In genomic region chr6:112929661-112930060, GRCh38 we compare ENCODE assay signal across 3 cellular contexts.
TF ChIP-seq lines count a peak whose summit lies in the region.

No MANE protein-coding gene starts in this region.

TF ChIP-seq in SK-N-SH, 30 proteins besides CTCF, POLR2A, EP300 and RAD21:
- TF ChIP-seq MEF2A (IDR thresholded peaks at IDR 0.05; ENCODE audit: borderline replicate concordance, low read depth), result no peak
- no peak for TF ChIP-seq TAF1 (IDR thresholded peaks at IDR 0.05; ENCODE audit: borderline replicate concordance, low read depth, low read length)
- no peak for TF ChIP-seq EZH2phosphoT487 (IDR thresholded peaks at IDR 0.05; ENCODE audit: borderline replicate concordance, low read depth)

TF ChIP-seq in SK-N-SH treated with all-trans-retinoic acid at 6 μM for 48 hours, 23 proteins besides CTCF, POLR2A, EP300 and RAD21:
- TF ChIP-seq RARB (CRISPR knock-in tag; IDR thresholded peaks at IDR 0.05) (no peak), ZFP3 (CRISPR knock-in tag; IDR thresholded peaks at IDR 0.05) (no peak), POU6F1 (CRISPR knock-in tag; IDR thresholded peaks at IDR 0.05; ENCODE audit: borderline replicate concordance, low read depth) (no peak), OSR1 (CRISPR knock-in tag; IDR thresholded peaks at IDR 0.05) (no peak), TSHZ2 (CRISPR knock-in tag; IDR thresholded peaks at IDR 0.05) (no peak), PATZ1 (CRISPR knock-in tag; IDR thresholded peaks at IDR 0.05; ENCODE audit: borderline replicate concordance) (no peak), ZC3H10 (CRISPR knock-in tag; IDR thresholded peaks at IDR 0.05) (no peak), CSRNP3 (CRISPR knock-in tag; IDR thresholded peaks at IDR 0.05) (no peak), ESRRG (CRISPR knock-in tag; IDR thresholded peaks at IDR 0.05) (no peak), PPARA (CRISPR knock-in tag; IDR thresholded peaks at IDR 0.05; ENCODE audit: borderline replicate concordance) (no peak), ISL1 (CRISPR knock-in tag; IDR thresholded peaks at IDR 0.05) (no peak), TOX (CRISPR knock-in tag; IDR thresholded peaks at IDR 0.05; ENCODE audit: borderline replicate concordance) (no peak), ZNF565 (CRISPR knock-in tag; conservative IDR thresholded peaks at IDR 0.05; ENCODE audit: low read depth) (no peak), ZNF8 (CRISPR knock-in tag; IDR thresholded peaks at IDR 0.05) (no peak), BACH2 (CRISPR knock-in tag; IDR thresholded peaks at IDR 0.05; ENCODE audit: borderline replicate concordance) (no peak), TCF4 (CRISPR knock-in tag; IDR thresholded peaks at IDR 0.05; ENCODE audit: borderline replicate concordance) (no peak), ARNTL (CRISPR knock-in tag; IDR thresholded peaks at IDR 0.05; ENCODE audit: borderline replicate concordance, low read depth) (no peak), ZNF70 (CRISPR knock-in tag; IDR thresholded peaks at IDR 0.05) (no peak)

TF ChIP-seq in H1, 55 proteins besides CTCF, POLR2A, EP300 and RAD21:
- TF ChIP-seq CHD7 (IDR thresholded peaks at IDR 0.05; ENCODE audit: insufficient replicate concordance, low read length), result peak; percentile 31
- TF ChIP-seq TEAD4 (IDR thresholded peaks at IDR 0.05; ENCODE audit: low read depth, low read length), result 0 out of 2 replicates have a peak, but pooled peaks have one; percentile 36
- no peak for TF ChIP-seq JUND (IDR thresholded peaks at IDR 0.05; ENCODE audit: low read length)
TF ChIP-seq in H1: peak in this region for 2.
